ENCODE assay signal across 8 cellular contexts in genomic region chr7:30285531-30286284, GRCh38. TPM values are rescaled to one million over a fixed set of nuclear protein-coding genes. Genes with fewer than 3 reads are reported as not detected.
A peak's percentile ranks its signal among the peaks of the same experiment; 100 is the strongest.
DNase-seq lines count a peak whose midpoint lies in the region; ATAC-seq and TF ChIP-seq lines count a peak whose summit lies in the region.

No MANE protein-coding gene starts in this region.

- H3K27ac Mint-ChIP-seq in CD4-positive, CD25-positive, alpha-beta regulatory T cell = peak overlapping the region; percentile 75 to 99 (median 91)

- H3K36me3 Mint-ChIP-seq in CD4-positive, CD25-positive, alpha-beta regulatory T cell = no peaks in the 10 kb centered on the region

- TF ChIP-seq CTCF in SU-DHL-6 (IDR thresholded peaks at IDR 0.05; ENCODE audit: insufficient read depth, low read length, poor library complexity, severe bottlenecking) = no peak

- peaks cover 50% of the 10 kb centered on the region for H3K79me2 ChIP-seq in SU-DHL-6 (ENCODE audit: insufficient read depth, low read length)

- H3K4me1 ChIP-seq in CD4-positive, CD25-positive, alpha-beta regulatory T cell (ENCODE audit: control insufficient read depth, insufficient read depth, low read length, poor library complexity, severe bottlenecking) = peaks cover 36% of the 10 kb centered on the region
- peaks cover 8 to 17% (median 14%) of the 10 kb centered on the region in 3 donors for H3K4me1 ChIP-seq in skeletal muscle tissue (ENCODE audit: control insufficient read depth in 3 of 3, insufficient read depth in 3 of 3, low read length in 3 of 3)

- H3K9me2 ChIP-seq in SU-DHL-6 (replicated peaks; ENCODE audit: insufficient read depth, low read length) = no peaks in the 10 kb centered on the region

- DNase-seq in CD4-positive, CD25-positive, alpha-beta regulatory T cell = peak; percentile 30 to 84 (median 49)
- DNase-seq in amniotic epithelial cell (ENCODE audit: low read depth) = peak; percentile 74
- DNase-seq in NCI-H2196 (lab: John Stamatoyannopoulos, UW; ENCODE audit: unreplicated experiment) = no peak

- peaks cover 34 to 61% (median 47%) of the 10 kb centered on the region in 4 donors for H3K4me1 Mint-ChIP-seq in CD4-positive, CD25-positive, alpha-beta regulatory T cell

- H3K27me3 Mint-ChIP-seq in CD4-positive, CD25-positive, alpha-beta regulatory T cell = no peaks in the 10 kb centered on the region

- H3K9me3 ChIP-seq in CD4-positive, CD25-positive, alpha-beta regulatory T cell (ENCODE audit: control insufficient read depth in 2 of 2, low read length in 2 of 2) = no peaks in the 10 kb centered on the region
- no peaks in the 10 kb centered on the region for H3K9me3 ChIP-seq in SU-DHL-6 (ENCODE audit: insufficient read depth, low read length)
- H3K9me3 ChIP-seq in skeletal muscle tissue (ENCODE audit: control insufficient read depth in 3 of 3, low read length in 3 of 3) = no peaks in the 10 kb centered on the region

- no peaks in the 10 kb centered on the region for H3K36me3 ChIP-seq in CD4-positive, CD25-positive, alpha-beta regulatory T cell (ENCODE audit: control insufficient read depth, insufficient read depth, low read length)
- H3K36me3 ChIP-seq in SU-DHL-6 (ENCODE audit: low read length) = peaks cover 9% of the 10 kb centered on the region
- no peaks in the 10 kb centered on the region for H3K36me3 ChIP-seq in skeletal muscle tissue (ENCODE audit: control insufficient read depth in 3 of 3, insufficient read depth in 3 of 3, low read length in 3 of 3)

- no peaks in the 10 kb centered on the region for H3K27me3 ChIP-seq in CD4-positive, CD25-positive, alpha-beta regulatory T cell (ENCODE audit: control insufficient read depth, insufficient read depth, low read length)
- no peaks in the 10 kb centered on the region for H3K27me3 ChIP-seq in SU-DHL-6 (ENCODE audit: low read length)
- H3K27me3 ChIP-seq in skeletal muscle tissue (ENCODE audit: control insufficient read depth in 3 of 3, insufficient read depth in 3 of 3, low read length in 3 of 3) = no peaks in the 10 kb centered on the region

- H3K4me2 ChIP-seq in SU-DHL-6 (ENCODE audit: low read depth, low read length, poor library complexity, severe bottlenecking) = peak overlapping the region; percentile 74

- H3K9ac ChIP-seq in SU-DHL-6 (ENCODE audit: low read length) (peak overlapping the region; percentile 78), skeletal muscle tissue (ENCODE audit: low read depth in 1 of 3, low read length in 3 of 3) (peak overlapping the region; percentile 79 to 89 (median 83))

- peaks cover 0 to 3% (median 0%) of the 10 kb centered on the region in 7 donors for H3K9me3 Mint-ChIP-seq in CD4-positive, CD25-positive, alpha-beta regulatory T cell

- H3K27ac ChIP-seq in CD4-positive, CD25-positive, alpha-beta regulatory T cell (ENCODE audit: insufficient read depth, low read length, poor library complexity, severe bottlenecking) = peak overlapping the region; percentile 89
- peak overlapping the region; percentile 86 for H3K27ac ChIP-seq in SU-DHL-6 (ENCODE audit: low read depth, low read length)
- peak overlapping the region; percentile 88 for H3K27ac ChIP-seq in skeletal muscle tissue (ENCODE audit: low read depth, low read length)

- H4K20me1 ChIP-seq in SU-DHL-6 (ENCODE audit: low read depth, low read length) = peaks cover 40% of the 10 kb centered on the region

- peak overlapping the region; percentile 95 to 100 (median 96) for H3K4me3 Mint-ChIP-seq in CD4-positive, CD25-positive, alpha-beta regulatory T cell

- peaks cover 23% of the 10 kb centered on the region for H3F3A ChIP-seq in SU-DHL-6 (ENCODE audit: insufficient read depth)

- no peak for ATAC-seq in CD4-positive, CD25-positive, alpha-beta regulatory T cell (ENCODE audit: low read depth in 2 of 2)
- peak; percentile 1 for ATAC-seq in GM19372 (IDR thresholded peaks at IDR 0.05; ENCODE audit: low read depth, unreplicated experiment)
- peak; percentile 3 for ATAC-seq in HG03571 (IDR thresholded peaks at IDR 0.05; ENCODE audit: unreplicated experiment)

- peak overlapping the region; percentile 98 for H3K4me3 ChIP-seq in CD4-positive, CD25-positive, alpha-beta regulatory T cell (ENCODE audit: low read depth, low read length)
- H3K4me3 ChIP-seq in SU-DHL-6 (ENCODE audit: insufficient read depth, low read length, poor library complexity, severe bottlenecking) (peak overlapping the region; percentile 74), iPS-11a (ENCODE audit: low read depth, low read length) (peak overlapping the region; percentile 82), skeletal muscle tissue (ENCODE audit: low read length in 3 of 3) (peak overlapping the region; percentile 84 to 93 (median 92))

- H2AFZ ChIP-seq in SU-DHL-6 (ENCODE audit: low read depth, low read length, severe bottlenecking) = no peak overlapping the region

RNA-seq across cellular contexts. Expression of gene ZNRF2, which starts 1.3 kb away (rescaled TPM):
- 53.1 TPM for total RNA-seq in CD4-positive, CD25-positive, alpha-beta regulatory T cell
- 1 to 10 TPM; 2.1 to 6.2 (median 4.2) TPM for polyA plus RNA-seq in CD4-positive, CD25-positive, alpha-beta regulatory T cell
- total RNA-seq in skeletal muscle tissue = 10.4 TPM

Comparison
In these comparisons a context has a peak if more than half of its experiments do, and no peak if none do; other contexts are left out.
1. ATAC-seq: peak in GM19372 (single experiment) and HG03571 (single experiment); none in CD4-positive, CD25-positive, alpha-beta regulatory T cell (0 of 2).
2. Peak in every context shown above with its lines, with median percentiles within 50 percentile points of each other: H3K27ac ChIP-seq and H3K4me3 ChIP-seq.